15 cellular contexts compared by ENCODE assay signal in the genomic region with DNA sequence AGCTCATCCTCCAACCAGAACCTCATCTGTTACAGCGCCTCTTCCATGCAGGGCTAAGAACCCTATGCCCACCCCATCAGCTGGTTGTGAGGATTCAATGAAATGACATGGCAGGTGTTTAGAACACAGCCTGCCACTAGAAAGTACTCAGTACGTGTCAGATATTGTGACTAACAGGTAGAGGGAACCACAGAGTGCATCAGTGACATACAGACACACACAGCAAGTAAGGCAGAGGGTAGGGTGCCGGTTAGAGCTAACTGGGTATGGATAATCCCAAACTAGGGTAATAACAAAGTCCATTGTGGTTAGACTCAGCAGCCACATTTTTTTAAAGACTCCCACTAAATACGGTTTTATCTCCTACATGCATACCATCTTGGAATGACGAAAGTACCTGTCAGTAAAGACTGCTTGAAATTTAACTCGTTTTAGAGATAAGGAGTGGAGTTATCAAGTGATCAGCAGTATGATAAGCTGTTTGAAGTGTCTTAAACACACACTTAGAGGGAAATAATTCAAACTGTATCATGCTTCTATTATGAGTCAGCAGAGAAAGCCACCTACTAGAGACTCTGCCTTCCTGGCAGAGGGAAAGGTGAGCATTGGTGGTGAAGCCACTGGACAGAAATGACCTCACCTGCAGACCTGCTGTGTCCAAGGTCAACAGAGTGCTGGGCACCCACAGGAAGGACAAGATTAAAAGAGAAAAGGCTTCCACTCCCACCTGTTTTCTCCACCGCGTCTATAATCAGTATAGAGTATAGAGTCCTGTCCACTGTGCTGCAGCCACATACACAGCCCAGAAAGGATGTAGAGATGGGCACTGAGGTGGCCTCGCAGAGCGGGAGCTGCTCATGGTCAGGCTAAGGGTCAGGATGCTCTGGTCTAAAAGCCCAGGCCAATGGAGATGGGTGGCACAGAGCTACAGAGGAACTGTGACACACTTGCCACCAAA. TPM values are rescaled to one million over a fixed set of nuclear protein-coding genes. Genes with fewer than 3 reads are reported as not detected.
A peak's percentile ranks its signal among the peaks of the same experiment; 100 is the strongest.
DNase-seq lines count a peak whose midpoint lies in the region; ATAC-seq, FAIRE-seq and TF ChIP-seq lines count a peak whose summit lies in the region.
"Had no signal": no experiment of that assay in that cellular context is flagged by ENCODE, and none has a peak within 500 bp of the region (broad histone marks: within the 10 kb centered on the region; RNA-seq: fewer than 3 reads in every experiment).

No MANE protein-coding gene starts in this region.

- no peak for TF ChIP-seq RAD21 in HCT116 (IDR thresholded peaks at IDR 0.05; ENCODE audit: low read depth)
- TF ChIP-seq RAD21 in H1 (IDR thresholded peaks at IDR 0.05 in 1 of 2, conservative IDR thresholded peaks at IDR 0.05 in 1 of 2; ENCODE audit: low read depth in 2 of 2, low read length in 2 of 2), result no peak

- no peak for FAIRE-seq in H1 (lab: Jason Lieb, UNC)

- H4K12ac ChIP-seq in trophoblast cell (ENCODE audit: low read depth, low read length), result no peak overlapping the region

- H2BK20ac ChIP-seq in H1 (ENCODE audit: low read length), result no peak overlapping the region

- H3K36me3 ChIP-seq in HCT116 (ENCODE audit: control insufficient read depth in 1 of 2, insufficient read depth in 2 of 2, low read length in 2 of 2) (no peaks in the 10 kb centered on the region; a peak in 1 of 4 replicates), OCI-LY3 (replicated peaks; ENCODE audit: low read depth, low read length) (peaks cover 56% of the 10 kb centered on the region), H1 (ENCODE audit: control insufficient read depth in 2 of 4, insufficient read depth in 4 of 4, low read length in 3 of 4) (peaks cover 0 to 10% (median 4%) of the 10 kb centered on the region in 4 experiments; a peak in 4 of 8 replicates), trophoblast cell (ENCODE audit: control insufficient read depth in 1 of 2, insufficient read depth in 2 of 2, low read length in 2 of 2) (peaks cover 7 to 13% of the 10 kb centered on the region in 2 experiments)

- no peaks in the 10 kb centered on the region for H3K27me3 ChIP-seq in HCT116 (ENCODE audit: insufficient read depth, low read length)
- H3K27me3 ChIP-seq in OCI-LY3 (ENCODE audit: low read depth, low read length), result no peaks in the 10 kb centered on the region
- H3K27me3 ChIP-seq in H1 (replicated peaks in 1 of 4; ENCODE audit: control insufficient read depth in 3 of 4, extremely low read depth in 1 of 4, insufficient read depth in 3 of 4, low read length in 3 of 4), result no peaks in the 10 kb centered on the region
- H3K27me3 ChIP-seq in trophoblast cell (ENCODE audit: insufficient read depth, low read length), result no peaks in the 10 kb centered on the region
- H3K27me3 ChIP-seq: Peyer's patch, testis had no signal

- POLR2A ChIA-PET in HCT116 (lab: Charles Lee), result interaction anchor here (1.1 kb wide), 1 partner anchor 16 kb away, joined by 3 read pairs; no protein-coding TSS in a partner anchor
- POLR2A ChIA-PET in H1 (lab: Charles Lee; ENCODE audit: partially characterized antibody), result interaction anchor here (0.7 to 1.1 kb wide), 4 partner anchors 8 to 47 kb away, joined by 3 to 5 read pairs (median 4); no protein-coding TSS in a partner anchor

- TF ChIP-seq POLR2A in HCT116 (IDR thresholded peaks at IDR 0.05; ENCODE audit: borderline replicate concordance, extremely low read depth, insufficient read depth, insufficient read length), result no peak
- no peak for TF ChIP-seq POLR2A in H1 (IDR thresholded peaks at IDR 0.05; ENCODE audit: control extremely low read depth in 1 of 2, low read depth in 2 of 2, low read length in 2 of 2)

- no peak overlapping the region for H2AFZ ChIP-seq in HCT116 (ENCODE audit: low read depth, low read length, poor library complexity, severe bottlenecking)
- no peak overlapping the region for H2AFZ ChIP-seq in OCI-LY3 (ENCODE audit: low read depth, low read length)
- no peak overlapping the region for H2AFZ ChIP-seq in H1 (ENCODE audit: low read length)
- H2AFZ ChIP-seq in trophoblast cell (ENCODE audit: insufficient read depth, low read length, poor library complexity), result no peak overlapping the region

- no peak overlapping the region for H2BK5ac ChIP-seq in H1 (ENCODE audit: low read depth, low read length)
- H2BK5ac ChIP-seq in trophoblast cell (ENCODE audit: low read depth, low read length, poor library complexity), result no peak overlapping the region

- H3K9me3 ChIP-seq in HCT116 (ENCODE audit: control insufficient read depth in 1 of 2, insufficient read depth in 1 of 2, low read depth in 1 of 2, low read length in 2 of 2) (no peaks in the 10 kb centered on the region), OCI-LY3 (ENCODE audit: insufficient read depth, low read length) (no peaks in the 10 kb centered on the region), H1 (ENCODE audit: insufficient read depth in 2 of 2, low read depth in 1 of 2, low read length in 1 of 2) (no peaks in the 10 kb centered on the region), trophoblast cell (ENCODE audit: insufficient read depth, low read depth, low read length) (peaks cover 2% of the 10 kb centered on the region)
- H3K9me3 ChIP-seq: Peyer's patch, testis had no signal

- no peaks in the 10 kb centered on the region for H3K9me2 ChIP-seq in HCT116 (ENCODE audit: insufficient read depth)

- H3K14ac ChIP-seq in H1 (ENCODE audit: insufficient read length) (no peak overlapping the region), trophoblast cell (ENCODE audit: low read length) (no peak overlapping the region)

- no peaks in the 10 kb centered on the region for H3K23me2 ChIP-seq in H1 (ENCODE audit: low read depth, low read length)

- H2BK15ac ChIP-seq in H1 (ENCODE audit: low read length), result no peak overlapping the region

- peak overlapping the region; percentile 79 for H3K23ac ChIP-seq in H1 (ENCODE audit: insufficient read length)
- no peak overlapping the region for H3K23ac ChIP-seq in trophoblast cell (ENCODE audit: low read length)

- no peak for TF ChIP-seq EP300 in H1 (IDR thresholded peaks at IDR 0.05; ENCODE audit: borderline replicate concordance in 1 of 2, low read depth in 2 of 2, low read length in 2 of 2)

- no peak overlapping the region for H3K18ac ChIP-seq in H1 (ENCODE audit: extremely low read depth, low read length)
- no peak overlapping the region for H3K18ac ChIP-seq in trophoblast cell (ENCODE audit: low read length)

- H2BK12ac ChIP-seq in H1 (ENCODE audit: low read depth, low read length) (no peak overlapping the region), trophoblast cell (ENCODE audit: low read length) (no peak overlapping the region)

- no peaks in the 10 kb centered on the region for H3K79me2 ChIP-seq in HCT116 (ENCODE audit: insufficient read depth, low read length)
- H3K79me2 ChIP-seq in OCI-LY3 (ENCODE audit: low read length), result no peaks in the 10 kb centered on the region
- no peaks in the 10 kb centered on the region for H3K79me2 ChIP-seq in H1 (ENCODE audit: control insufficient read depth in 1 of 2, insufficient read depth in 2 of 2, low read length in 2 of 2)
- H3K79me2 ChIP-seq in trophoblast cell (ENCODE audit: control insufficient read depth, insufficient read depth, low read length, poor library complexity), result no peaks in the 10 kb centered on the region

- H3K4me2 ChIP-seq in HCT116 (ENCODE audit: low read length) (peak overlapping the region; percentile 37), OCI-LY3 (ENCODE audit: low read length) (0 out of 2 replicates have a peak overlapping the region, but pooled peaks have one; percentile 4), H1 (ENCODE audit: insufficient read depth in 1 of 2, low read depth in 2 of 2, low read length in 2 of 2) (no peak overlapping the region), trophoblast cell (ENCODE audit: low read length) (no peak overlapping the region)

- peak overlapping the region; percentile 1; the same call in 1 of the 2 replicates for H3K27ac ChIP-seq in HCT116 (ENCODE audit: low read depth, low read length)
- H3K27ac ChIP-seq in OCI-LY3 (ENCODE audit: low read length), result no peak overlapping the region
- no peak overlapping the region for H3K27ac ChIP-seq in H1 (ENCODE audit: low read depth, low read length)
- no peak overlapping the region for H3K27ac ChIP-seq in trophoblast cell (ENCODE audit: low read depth, low read length)
- H3K27ac ChIP-seq: testis had no signal

- H4K91ac ChIP-seq in H1 (replicated peaks; ENCODE audit: insufficient read length, low read length), result no peak overlapping the region
- no peak overlapping the region for H4K91ac ChIP-seq in trophoblast cell (ENCODE audit: low read depth, low read length)

- RAD21 ChIA-PET in HCT116 (lab: Charles Lee; ENCODE audit: low non-redundant PET in 1 of 2, low total read pairs in 2 of 2, uncharacterized antibody in 2 of 2, unreplicated experiment in 2 of 2), result no interaction called here

- DNase-seq in HCT116 (ENCODE audit: low read depth, low spot score) (no peak), H1 (ENCODE audit: low read depth in 1 of 2, low spot score in 2 of 2) (no peak), trophoblast cell (peak; percentile 42 to 94), NCI-H1048 (lab: John Stamatoyannopoulos, UW) (no peak), GM03348 (ENCODE audit: low spot score) (no peak), UCSD-AML1 (lab: John Stamatoyannopoulos, UW; ENCODE audit: unreplicated experiment) (no peak)
- DNase-seq: effector memory CD8-positive, alpha-beta T cell; mammary epithelial cell; NCI-H187; retina; T-helper 1 cell; testis had no signal

- H3K4me1 ChIP-seq in HCT116 (ENCODE audit: control insufficient read depth in 1 of 2, insufficient read depth in 2 of 2, low read length in 2 of 2) (peaks cover 10 to 14% of the 10 kb centered on the region in 2 experiments; a peak in 3 of 4 replicates), OCI-LY3 (ENCODE audit: low read length) (peaks cover 55% of the 10 kb centered on the region), H1 (replicated peaks in 1 of 4; ENCODE audit: control insufficient read depth in 3 of 4, insufficient read depth in 4 of 4, low read length in 3 of 4) (peaks cover 0 to 4% (median 1%) of the 10 kb centered on the region in 4 experiments; a peak in 2 of 7 replicates), trophoblast cell (ENCODE audit: control insufficient read depth in 1 of 2, insufficient read depth in 2 of 2, low read length in 2 of 2) (peaks cover 3 to 6% of the 10 kb centered on the region in 2 experiments)
- H3K4me1 ChIP-seq: testis had no signal

- H2AK5ac ChIP-seq in H1 (ENCODE audit: low read depth, low read length), result no peak overlapping the region
- no peak overlapping the region for H2AK5ac ChIP-seq in trophoblast cell (ENCODE audit: low read length)

- no peak overlapping the region for H2BK120ac ChIP-seq in H1 (replicated peaks; ENCODE audit: low read depth, low read length)
- no peak overlapping the region for H2BK120ac ChIP-seq in trophoblast cell (ENCODE audit: insufficient read depth, low read length, poor library complexity)

- H3K4me3 ChIP-seq in HCT116 (replicated peaks in 1 of 2; ENCODE audit: low read depth in 1 of 2, low read length in 2 of 2), result no peak overlapping the region
- no peak overlapping the region for H3K4me3 ChIP-seq in OCI-LY3 (ENCODE audit: low read length)
- no peak overlapping the region for H3K4me3 ChIP-seq in H1 (ENCODE audit: extremely low read depth in 1 of 4, insufficient read depth in 2 of 4, low read depth in 3 of 4, low read length in 4 of 4)
- no peak overlapping the region for H3K4me3 ChIP-seq in trophoblast cell (ENCODE audit: low read depth, low read length)
- H3K4me3 ChIP-seq: testis had no signal

- no TSS peak for BruUV-seq in HCT116 (replicated peaks; lab: Mats Ljungman, UMichigan)

- no peak overlapping the region for H3K56ac ChIP-seq in H1 (replicated peaks; ENCODE audit: insufficient read length, low read depth, low read length)

- ATAC-seq in HCT116, result peak; percentile 82
- no peak for ATAC-seq in GM19324 (IDR thresholded peaks at IDR 0.05; ENCODE audit: low FRiP score, unreplicated experiment)
- ATAC-seq: effector memory CD8-positive, alpha-beta T cell had no signal

- CTCF ChIA-PET in HCT116 (lab: Charles Lee) (no interaction called here), H1 (lab: Charles Lee; ENCODE audit: partially characterized antibody) (interaction anchor here (0.7 to 2.2 kb wide), 12 partner anchors 8 to 155 kb away, joined by 3 to 11 read pairs (median 3); no protein-coding TSS in a partner anchor)

- H3K4ac ChIP-seq in H1 (replicated peaks; ENCODE audit: insufficient read length, low read depth, low read length) (no peak overlapping the region), trophoblast cell (ENCODE audit: low read depth, low read length) (no peak overlapping the region)

- no peak overlapping the region for H4K8ac ChIP-seq in H1 (ENCODE audit: extremely low read depth, insufficient read depth, low read length)
- H4K8ac ChIP-seq in trophoblast cell (ENCODE audit: low read depth, low read length), result no peak overlapping the region

- H4K20me1 ChIP-seq in HCT116 (ENCODE audit: insufficient read depth) (no peaks in the 10 kb centered on the region), OCI-LY3 (ENCODE audit: insufficient read depth, low read length) (0 out of 2 replicates have a peak, but pooled peaks cover 3% of the 10 kb centered on the region), H1 (replicated peaks in 1 of 2; ENCODE audit: control insufficient read depth in 1 of 2, insufficient read depth in 2 of 2, low read length in 2 of 2) (peaks cover 0 to 4% of the 10 kb centered on the region in 2 experiments)

- intact Hi-C loops in HCT116 (cut with micrococcal nuclease), result no loop called here

- TF ChIP-seq CTCF in HCT116 (IDR thresholded peaks at IDR 0.05 in 2 of 3, conservative IDR thresholded peaks at IDR 0.05 in 1 of 3; ENCODE audit: borderline replicate concordance in 1 of 3, insufficient read depth in 1 of 3, low read depth in 2 of 3, low read length in 2 of 3), result no peak
- TF ChIP-seq CTCF in OCI-LY3 (IDR thresholded peaks at IDR 0.05; ENCODE audit: low read depth, low read length), result no peak
- no peak for TF ChIP-seq CTCF in H1 (IDR thresholded peaks at IDR 0.05; ENCODE audit: control extremely low read depth in 1 of 3, insufficient read depth in 1 of 3, low read depth in 1 of 3, low read length in 3 of 3)

- H3K9ac ChIP-seq in HCT116 (ENCODE audit: low read length), result no peak overlapping the region
- no peak overlapping the region for H3K9ac ChIP-seq in OCI-LY3 (ENCODE audit: low read length)
- no peak overlapping the region for H3K9ac ChIP-seq in H1 (replicated peaks in 1 of 4; ENCODE audit: extremely low read depth in 1 of 4, low read depth in 3 of 4, low read length in 3 of 4)
- H3K9ac ChIP-seq in trophoblast cell (ENCODE audit: low read length), result no peak overlapping the region

- WGBS in H1 (ENCODE audit: extremely low coverage in 1 of 2, insufficient coverage in 1 of 2, insufficient read length in 1 of 2, insufficient replicate concordance in 2 of 2, low coverage in 1 of 2, low lambda C conversion rate in 2 of 2, missing lambda C conversion rate in 1 of 2), 2 experiments, result 87% methylated on average over 10 of the region's 10 CpGs; no CpG with 5 or more reads in 1 of the 2 experiments
- no CpG with 5 or more reads among the region's 10 CpGs for WGBS in trophoblast cell (ENCODE audit: extremely low coverage, insufficient coverage, insufficient read length)

- no peak overlapping the region for H4K5ac ChIP-seq in H1 (ENCODE audit: insufficient read length, low read depth, low read length)

- H3K79me1 ChIP-seq in H1 (ENCODE audit: low read depth, low read length), result no peaks in the 10 kb centered on the region
- no peaks in the 10 kb centered on the region for H3K79me1 ChIP-seq in trophoblast cell (ENCODE audit: low read length)

RNA-seq across cellular contexts. Expression of gene MPPE1, which starts 20.5 kb away (rescaled TPM):
- 21.4 TPM for total RNA-seq in HCT116 (2021; ENCODE audit: unreplicated experiment)
- 12.1 and 12.4 TPM in 2 replicates for polyA plus RNA-seq in HCT116 (2012)
- total RNA-seq in H1 (2021; fragmentation: NEBNext Ultra II Directional; extraction: Animal tissue kit (Norgen Biotek cat#: 25700)), result 20.9 and 22.1 TPM in 2 replicates
- polyA plus RNA-seq in H1 (2011; rRNA removed), result 13.1 and 13.7 TPM in 2 replicates
- 16.8 TPM for polyA plus RNA-seq in H1 (2011; cell fraction: cytosol; rRNA removed)
- 38.3 TPM for polyA plus RNA-seq in H1 (2011; cell fraction: nucleus; rRNA removed)
- polyA plus RNA-seq in H1 (2012, experiment 1 of 2), result 18.6 to 29.5 TPM (median 24.5 TPM) in 4 replicates
- polyA plus RNA-seq in H1 (2012, experiment 2 of 2), result 7.4 TPM
- 17.2 TPM for polyA plus RNA-seq in H1 (2013, experiment 1 of 2)
- polyA plus RNA-seq in H1 (2013, experiment 2 of 2), result 16.3 TPM
- polyA minus RNA-seq in H1 (2011; rRNA and poly(A)+ RNA removed), result 10.2 and 15.1 TPM in 2 replicates
- polyA minus RNA-seq in H1 (2011; cell fraction: cytosol; rRNA and poly(A)+ RNA removed), result 11.2 TPM
- polyA minus RNA-seq in H1 (2011; cell fraction: nucleus; rRNA and poly(A)+ RNA removed), result 28.3 TPM
- polyA plus RNA-seq in trophoblast cell (2013), result 8.7 and 9.5 TPM in 2 replicates

RNA-seq across cellular contexts. Expression of gene CHMP1B, which starts 36.4 kb away (rescaled TPM):
- total RNA-seq in HCT116 (2021; ENCODE audit: unreplicated experiment), result 30.3 TPM
- polyA plus RNA-seq in HCT116 (2012), result 31.1 and 43.8 TPM in 2 replicates
- 42.8 and 43.2 TPM in 2 replicates for total RNA-seq in H1 (2021; fragmentation: NEBNext Ultra II Directional; extraction: Animal tissue kit (Norgen Biotek cat#: 25700))
- 30.5 and 32.3 TPM in 2 replicates for polyA plus RNA-seq in H1 (2011; rRNA removed)
- polyA plus RNA-seq in H1 (2011; cell fraction: cytosol; rRNA removed), result 47.4 TPM
- polyA plus RNA-seq in H1 (2011; cell fraction: nucleus; rRNA removed), result 20.3 TPM
- polyA plus RNA-seq in H1 (2012, experiment 1 of 2), result 31.2 to 43.4 TPM (median 35.0 TPM) in 4 replicates
- 9.4 TPM for polyA plus RNA-seq in H1 (2012, experiment 2 of 2)
- 30.5 TPM for polyA plus RNA-seq in H1 (2013, experiment 1 of 2)
- polyA plus RNA-seq in H1 (2013, experiment 2 of 2), result 30.2 TPM
- 20.1 and 22.6 TPM in 2 replicates for polyA minus RNA-seq in H1 (2011; rRNA and poly(A)+ RNA removed)
- polyA minus RNA-seq in H1 (2011; cell fraction: cytosol; rRNA and poly(A)+ RNA removed), result 14.7 TPM
- 16.3 TPM for polyA minus RNA-seq in H1 (2011; cell fraction: nucleus; rRNA and poly(A)+ RNA removed)
- polyA plus RNA-seq in trophoblast cell (2013), result 34.8 and 35.1 TPM in 2 replicates

Comparison
In these comparisons a context has a peak if more than half of its experiments do, and no peak if none do; other contexts are left out.
1. DNase-seq: peak in trophoblast cell (2 of 2); none in HCT116 (single experiment), H1 (0 of 2), NCI-H1048 (single experiment), GM03348 (single experiment) and UCSD-AML1 (single experiment).
2. H3K4me2 ChIP-seq: peak in HCT116 (single experiment) and OCI-LY3 (single experiment); none in H1 (0 of 2) and trophoblast cell (single experiment).
3. Of the 16 proteins assayed by ChIP-seq in both H1 and HCT116: peak only in H1: none; only in HCT116: FOSL1 and JUND; in both: none; in neither: 14.